Comparison of ENCODE assay signal across 8 cellular contexts in the genomic region with DNA sequence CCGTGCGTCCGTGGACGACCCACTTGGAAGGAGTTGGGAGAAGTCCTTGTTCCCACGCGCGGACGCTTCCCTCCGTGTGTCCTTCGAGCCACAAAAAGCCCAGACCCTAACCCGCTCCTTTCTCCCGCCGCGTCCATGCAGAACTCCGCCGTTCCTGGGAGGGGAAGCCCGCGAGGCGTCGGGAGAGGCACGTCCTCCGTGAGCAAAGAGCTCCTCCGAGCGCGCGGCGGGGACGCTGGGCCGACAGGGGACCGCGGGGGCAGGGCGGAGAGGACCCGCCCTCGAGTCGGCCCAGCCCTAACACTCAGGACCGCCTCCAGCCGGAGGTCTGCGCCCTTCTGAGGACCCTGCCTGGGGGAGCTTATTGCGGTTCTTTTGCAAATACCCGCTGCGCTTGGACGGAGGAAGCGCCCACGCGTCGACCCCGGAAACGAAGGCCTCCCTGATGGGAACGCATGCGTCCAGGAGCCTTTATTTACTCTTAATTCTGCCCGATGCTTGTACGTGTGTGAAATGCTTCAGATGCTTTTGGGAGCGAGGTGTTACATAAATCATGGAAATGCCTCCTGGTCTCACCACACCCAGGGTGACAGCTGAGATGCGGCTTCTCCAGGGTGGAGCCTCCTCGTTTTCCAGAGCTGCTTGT. TPM values are rescaled to one million over a fixed set of nuclear protein-coding genes. Genes with fewer than 3 reads are reported as not detected.
DNase-seq lines count a peak whose midpoint lies in the region; ATAC-seq and TF ChIP-seq lines count a peak whose summit lies in the region.

No MANE protein-coding gene starts in this region.

- H3K27ac Mint-ChIP-seq in activated naive CD4-positive, alpha-beta T cell treated with anti-CD3 and anti-CD28 coated beads, Interleukin-2, amount 10 ng/mL, durations not matched to agents 7 days and 5 days = no peak overlapping the region
- peak overlapping the region in 3 of 5 experiments; percentile 31 to 44 (median 41) for H3K27ac Mint-ChIP-seq in brain

- H3K36me3 ChIP-seq in kidney epithelial cell (ENCODE audit: control insufficient read depth, insufficient read depth, low read length) = peaks cover 3% of the 10 kb centered on the region

- no peak for DNase-seq in activated naive CD4-positive, alpha-beta T cell treated with anti-CD3 and anti-CD28 coated beads, Interleukin-2, amount 10 ng/mL, durations not matched to agents 7 days and 5 days
- no peak for DNase-seq in activated naive CD4-positive, alpha-beta T cell treated with anti-CD3 and anti-CD28 coated beads, Interleukin-2, amount 50 U/mL, for 16 hours
- peak; percentile 34 for DNase-seq in NCI-H2227 treated with DMSO at 0.1 percent for 48 hours (lab: John Stamatoyannopoulos, UW)
- no peak for DNase-seq in kidney epithelial cell (ENCODE audit: low read depth)
- peak; percentile 14 for DNase-seq in superior temporal gyrus (ENCODE audit: extremely low spot score)
- DNase-seq in T1000 (lab: John Stamatoyannopoulos, UW) = no peak

- CTCF ChIA-PET in activated naive CD4-positive, alpha-beta T cell treated with anti-CD3 and anti-CD28 coated beads, Interleukin-2, amount 10 ng/mL, durations not matched to agents 7 days and 5 days (lab: Charles Lee) = no interaction called here

- H3K36me3 Mint-ChIP-seq in activated naive CD4-positive, alpha-beta T cell treated with anti-CD3 and anti-CD28 coated beads, Interleukin-2, amount 10 ng/mL, durations not matched to agents 7 days and 5 days = peaks cover 10% of the 10 kb centered on the region
- peaks cover 29% of the 10 kb centered on the region for H3K36me3 Mint-ChIP-seq in brain

- ATAC-seq in GM18868 (IDR thresholded peaks at IDR 0.05; ENCODE audit: unreplicated experiment) = no peak

- peak overlapping the region; percentile 75 for H3K4me3 Mint-ChIP-seq in activated naive CD4-positive, alpha-beta T cell treated with anti-CD3 and anti-CD28 coated beads, Interleukin-2, amount 10 ng/mL, durations not matched to agents 7 days and 5 days
- H3K4me3 Mint-ChIP-seq in brain = peak overlapping the region; percentile 82 to 88 (median 85)

- H3K27me3 Mint-ChIP-seq in activated naive CD4-positive, alpha-beta T cell treated with anti-CD3 and anti-CD28 coated beads, Interleukin-2, amount 10 ng/mL, durations not matched to agents 7 days and 5 days = peaks cover 39% of the 10 kb centered on the region
- H3K27me3 Mint-ChIP-seq in brain = peaks cover 34% of the 10 kb centered on the region

- H3K27me3 ChIP-seq in kidney epithelial cell (ENCODE audit: control insufficient read depth, insufficient read depth, low read length) = no peaks in the 10 kb centered on the region

- TF ChIP-seq CTCF in brain (conservative IDR thresholded peaks at IDR 0.05) (no peak), kidney epithelial cell (IDR thresholded peaks at IDR 0.05; ENCODE audit: insufficient read depth, low read length, poor library complexity, severe bottlenecking) (no peak)

- H3K4me1 Mint-ChIP-seq in activated naive CD4-positive, alpha-beta T cell treated with anti-CD3 and anti-CD28 coated beads, Interleukin-2, amount 10 ng/mL, durations not matched to agents 7 days and 5 days = peaks cover 12% of the 10 kb centered on the region
- H3K4me1 Mint-ChIP-seq in brain = peaks cover 6% of the 10 kb centered on the region

- H3K4me3 ChIP-seq in kidney epithelial cell (ENCODE audit: low read depth, low read length) = peak overlapping the region; percentile 54

- no peaks in the 10 kb centered on the region for H3K9me3 Mint-ChIP-seq in activated naive CD4-positive, alpha-beta T cell treated with anti-CD3 and anti-CD28 coated beads, Interleukin-2, amount 10 ng/mL, durations not matched to agents 7 days and 5 days
- H3K9me3 Mint-ChIP-seq in brain = peaks cover 0 to 2% (median 0%) of the 10 kb centered on the region in 5 experiments

RNA-seq across cellular contexts. Expression of a gene that starts 32.4 kb away (rescaled TPM):
- 141 TPM for polyA plus RNA-seq in brain (ENCODE audit: insufficient read depth, low read depth, low replicate concordance)
- total RNA-seq in kidney epithelial cell = 57.5 and 66.7 TPM in 2 replicates

Comparison
In these comparisons a context has a peak if more than half of its experiments do, and no peak if none do; other contexts are left out.
1. DNase-seq: peak in NCI-H2227 treated with DMSO at 0.1 percent for 48 hours (single experiment) and superior temporal gyrus (single experiment); none in activated naive CD4-positive, alpha-beta T cell treated with anti-CD3 and anti-CD28 coated beads, Interleukin-2, amount 10 ng/mL, durations not matched to agents 7 days and 5 days (single experiment), activated naive CD4-positive, alpha-beta T cell treated with anti-CD3 and anti-CD28 coated beads, Interleukin-2, amount 50 U/mL, for 16 hours (single experiment), kidney epithelial cell (single experiment) and T1000 (single experiment).